In genomic region chrX:25503826-25504225, GRCh38 we compare ENCODE assay signal across 8 cellular contexts.
"Had no signal": no experiment of that assay in that cellular context is flagged by ENCODE, and none has a peak within 500 bp of the region (broad histone marks: within the 10 kb centered on the region; RNA-seq: fewer than 3 reads in every experiment).

No MANE protein-coding gene starts in this region.

- DNase-seq: GDM1, GF-D8 had no signal

- FAIRE-seq: G401.6, GM12878, GM12891, GM12892, GM18507, GM19239 had no signal

- H3K4me3 ChIP-seq: GM12878 had no signal

- ATAC-seq: GM12878 had no signal
